Comparison of ENCODE assay signal across 26 cellular contexts in the genomic region with DNA sequence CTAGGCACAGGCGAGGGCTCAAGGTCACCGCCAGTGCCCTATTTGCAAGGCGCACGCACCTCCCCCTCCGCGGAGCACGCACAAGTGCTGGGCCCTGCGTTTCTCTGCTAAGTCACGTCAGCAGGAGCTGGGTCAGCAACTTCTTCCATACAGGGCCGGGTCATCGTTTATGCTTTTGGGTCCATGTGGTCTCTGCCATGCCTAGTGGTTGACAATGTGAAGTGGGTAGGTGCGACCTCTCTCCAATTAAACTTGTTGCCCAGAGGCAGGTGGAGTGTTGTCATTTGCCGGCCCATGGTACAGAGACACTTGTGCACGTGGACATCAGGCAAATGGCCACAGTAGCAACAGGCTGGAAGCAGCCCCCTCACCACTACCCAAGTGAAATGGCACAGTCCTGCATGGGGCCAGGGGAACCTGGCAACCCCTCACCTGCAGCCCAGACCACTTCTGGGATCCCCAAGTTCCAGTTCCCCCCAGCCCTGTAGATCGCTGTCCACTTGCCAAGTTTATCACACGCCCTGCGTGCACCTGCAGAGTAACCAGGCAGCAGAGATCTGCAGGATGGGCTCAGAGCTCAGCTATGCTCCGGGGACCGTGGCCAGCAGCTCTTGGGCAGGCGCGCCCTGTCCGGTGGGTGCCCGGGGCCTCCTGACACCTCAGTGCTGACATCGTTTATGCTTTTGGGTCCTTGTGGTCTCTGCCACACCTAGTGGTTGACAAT.
DNase-seq lines count a peak whose midpoint lies in the region; ATAC-seq, FAIRE-seq and TF ChIP-seq lines count a peak whose summit lies in the region.
"Had no signal": no experiment of that assay in that cellular context is flagged by ENCODE, and none has a peak within 500 bp of the region (broad histone marks: within the 10 kb centered on the region; RNA-seq: fewer than 3 reads in every experiment).

No MANE protein-coding gene starts in this region.

- H3K9me2 ChIP-seq in OCI-LY7 (ENCODE audit: insufficient read depth, low read length): no peaks in the 10 kb centered on the region

- H3K27ac ChIP-seq in coronary artery (no peak overlapping the region), mesenchymal stem cell (ENCODE audit: low read length, poor library complexity, severe bottlenecking) (no peak overlapping the region), stomach (no peak overlapping the region), OCI-LY7 (ENCODE audit: low read depth, low read length, poor library complexity, severe bottlenecking) (no peak overlapping the region)
- H3K27ac ChIP-seq: psoas muscle, skin epidermis had no signal

- H2BK120ac ChIP-seq in mesenchymal stem cell (ENCODE audit: low read depth, low read length): no peak overlapping the region

- H4K20me1 ChIP-seq in OCI-LY7 (ENCODE audit: insufficient read depth, low read length): no peaks in the 10 kb centered on the region

- H4K8ac ChIP-seq in mesenchymal stem cell (ENCODE audit: low read length): no peak overlapping the region

- peak; percentile 21 for DNase-seq in activated naive CD8-positive, alpha-beta T cell treated with anti-CD3 and anti-CD28 coated beads, Interleukin-2, amount 10 ng/mL, durations not matched to agents 7 days and 5 days
- no peak for DNase-seq in activated naive CD8-positive, alpha-beta T cell treated with anti-CD3 and anti-CD28 coated beads, Interleukin-2, amount 50 U/mL, for 24 hours
- DNase-seq in coronary artery (ENCODE audit: low spot score): peak; percentile 50
- DNase-seq in mesenchymal stem cell: no peak
- peak; percentile 25 for DNase-seq in stomach
- DNase-seq in AG08395 (ENCODE audit: low spot score): no peak
- DNase-seq in GM19239 (ENCODE audit: insufficient read length, low spot score): no peak
- DNase-seq in OCI-LY7 (ENCODE audit: low spot score): no peak
- DNase-seq: activated CD4-positive, CD25-positive, alpha-beta regulatory T cell treated with anti-CD3 and anti-CD28 coated beads, Interleukin-2, amount 50 U/mL, for 72 hours; CD4-positive, CD25-positive, alpha-beta regulatory T cell; effector CD8-positive, alpha-beta T cell; GF-D8; NCI-H187; NCI-H69; OCI-M1; SHP77 treated with DMSO at 0.1 percent for 48 hours had no signal

- POLR2A ChIA-PET in activated naive CD8-positive, alpha-beta T cell treated with anti-CD3 and anti-CD28 coated beads, Interleukin-2, amount 10 ng/mL, durations not matched to agents 7 days and 5 days (lab: Charles Lee): no interaction called here
- POLR2A ChIA-PET in OCI-LY7 (lab: Charles Lee): no interaction called here

- 81% methylated on average over 23 of the region's 24 CpGs for WGBS in mesenchymal stem cell
- WGBS in stomach, 5 donors: 63 to 74% (median 68%) methylated on average over 19 to 24 of the region's 24 CpGs

- H3K36me3 ChIP-seq in mesenchymal stem cell (ENCODE audit: control insufficient read depth in 1 of 2, insufficient read depth in 2 of 2, low read depth in 1 of 2, low read length in 2 of 2): no peaks in the 10 kb centered on the region
- H3K36me3 ChIP-seq in stomach: no peaks in the 10 kb centered on the region
- H3K36me3 ChIP-seq in OCI-LY7 (ENCODE audit: insufficient read depth, low read length): no peaks in the 10 kb centered on the region

- CTCF ChIA-PET in OCI-LY7 (lab: Charles Lee; ENCODE audit: unreplicated experiment): no interaction called here

- H3K9me3 ChIP-seq in mesenchymal stem cell (ENCODE audit: control insufficient read depth, low read length): no peaks in the 10 kb centered on the region
- H3K9me3 ChIP-seq in stomach: no peaks in the 10 kb centered on the region
- no peaks in the 10 kb centered on the region for H3K9me3 ChIP-seq in OCI-LY7 (ENCODE audit: low read length)
- H3K9me3 ChIP-seq: psoas muscle had no signal

- H4K91ac ChIP-seq in mesenchymal stem cell (ENCODE audit: low read length): peak overlapping the region; percentile 76

- H3K79me1 ChIP-seq in mesenchymal stem cell (replicated peaks; ENCODE audit: low read length, poor library complexity, severe bottlenecking): no peaks in the 10 kb centered on the region

- no peak overlapping the region for H3K18ac ChIP-seq in mesenchymal stem cell (ENCODE audit: low read depth in 1 of 2, low read length in 2 of 2)

- no peak overlapping the region for H3K4ac ChIP-seq in mesenchymal stem cell (ENCODE audit: low read depth in 1 of 2, low read length in 2 of 2)

- H3K4me1 Mint-ChIP-seq in activated naive CD8-positive, alpha-beta T cell treated with anti-CD3 and anti-CD28 coated beads, Interleukin-2, amount 10 ng/mL, durations not matched to agents 7 days and 5 days: no peaks in the 10 kb centered on the region
- no peaks in the 10 kb centered on the region for H3K4me1 Mint-ChIP-seq in activated naive CD8-positive, alpha-beta T cell treated with anti-CD3 and anti-CD28 coated beads, Interleukin-2, amount 50 U/mL, for 24 hours
- H3K4me1 Mint-ChIP-seq: activated T-helper 17 cell treated with anti-CD3 and anti-CD28 coated beads, Interleukin-2, amount 50 U/mL, for 72 hours; CD4-positive, CD25-positive, alpha-beta regulatory T cell; mesothelial cell of epicardium; stimulated activated memory B cell treated with anti-CD40 and anti-IgM and Interleukin-4, amounts not matched to agents 10 μg/mL and 1 μg/mL and 100 μg/mL, for 72 hours had no signal

- no peak for TF ChIP-seq POLR2A in stomach (IDR thresholded peaks at IDR 0.05)

- intact Hi-C loops in stomach (cut with DNase I; ENCODE audit: low total_unique reads) (no loop called here), OCI-LY7 (cut with micrococcal nuclease; ENCODE audit: unreplicated experiment) (no loop called here)

- no peak overlapping the region for H2BK15ac ChIP-seq in mesenchymal stem cell (ENCODE audit: low read depth, poor library complexity, severe bottlenecking)

- no peaks in the 10 kb centered on the region for H3K36me3 Mint-ChIP-seq in activated naive CD8-positive, alpha-beta T cell treated with anti-CD3 and anti-CD28 coated beads, Interleukin-2, amount 10 ng/mL, durations not matched to agents 7 days and 5 days
- no peaks in the 10 kb centered on the region for H3K36me3 Mint-ChIP-seq in activated naive CD8-positive, alpha-beta T cell treated with anti-CD3 and anti-CD28 coated beads, Interleukin-2, amount 50 U/mL, for 24 hours (ENCODE audit: low read depth)
- H3K36me3 Mint-ChIP-seq: activated naive CD4-positive, alpha-beta T cell treated with anti-CD3 and anti-CD28 coated beads, Interleukin-2, amount 50 U/mL, for 72 hours; CD4-positive, CD25-positive, alpha-beta regulatory T cell; mesothelial cell of epicardium; natural killer cell treated with Interleukin-12 subunit alpha and Interleukin-12 subunit beta and Interleukin-15 and Interleukin-18, amount 100 ng/mL, for 72 hours; stimulated activated memory B cell treated with anti-CD40 and anti-IgM and Interleukin-4, amounts not matched to agents 10 μg/mL and 1 μg/mL and 100 μg/mL, for 72 hours had no signal

- H3K14ac ChIP-seq in mesenchymal stem cell (ENCODE audit: low read length in 2 of 2): no peak overlapping the region

- TF ChIP-seq CTCF in coronary artery (IDR thresholded peaks at IDR 0.05) (no peak), stomach (IDR thresholded peaks at IDR 0.05) (no peak), OCI-LY7 (conservative IDR thresholded peaks at IDR 0.05; ENCODE audit: low read length) (no peak)

- no peaks in the 10 kb centered on the region for H3K79me2 ChIP-seq in OCI-LY7 (ENCODE audit: insufficient read depth, low read depth, low read length)

- H2AK5ac ChIP-seq in mesenchymal stem cell (ENCODE audit: low read length, severe bottlenecking): no peak overlapping the region

- no peak overlapping the region for H3K9ac ChIP-seq in mesenchymal stem cell (ENCODE audit: low read length)

- BruUV-seq in OCI-LY7 (replicated peaks; lab: Mats Ljungman, UMichigan): no TSS peak

- H3K4me3 ChIP-seq in coronary artery: no peak overlapping the region
- no peak overlapping the region for H3K4me3 ChIP-seq in mesenchymal stem cell (ENCODE audit: insufficient read depth in 1 of 2, low read depth in 1 of 2, low read length in 2 of 2)
- H3K4me3 ChIP-seq in stomach: no peak overlapping the region
- no peak overlapping the region for H3K4me3 ChIP-seq in OCI-LY7 (ENCODE audit: low read depth, low read length, poor library complexity, severe bottlenecking)
- H3K4me3 ChIP-seq: K562, psoas muscle, skin epidermis had no signal

- no peak overlapping the region for H3K23ac ChIP-seq in mesenchymal stem cell (ENCODE audit: low read length in 2 of 2)

- no peak for FAIRE-seq in GM19239 (lab: Jason Lieb, UNC)
- FAIRE-seq: astrocyte, frontal cortex, K562 had no signal

- no peak overlapping the region for H3K4me3 Mint-ChIP-seq in activated naive CD8-positive, alpha-beta T cell treated with anti-CD3 and anti-CD28 coated beads, Interleukin-2, amount 10 ng/mL, durations not matched to agents 7 days and 5 days
- H3K4me3 Mint-ChIP-seq in activated naive CD8-positive, alpha-beta T cell treated with anti-CD3 and anti-CD28 coated beads, Interleukin-2, amount 50 U/mL, for 24 hours: no peak overlapping the region
- H3K4me3 Mint-ChIP-seq: activated T-helper 17 cell treated with anti-CD3 and anti-CD28 coated beads, Interleukin-2, amount 50 U/mL, for 72 hours; CD4-positive, CD25-positive, alpha-beta regulatory T cell; mesothelial cell of epicardium; natural killer cell treated with Interleukin-12 subunit alpha and Interleukin-12 subunit beta and Interleukin-15 and Interleukin-18, amount 100 ng/mL, for 72 hours; stimulated activated memory B cell treated with anti-CD40 and anti-IgM and Interleukin-4, amounts not matched to agents 10 μg/mL and 1 μg/mL and 100 μg/mL, for 72 hours had no signal

- H3K4me2 ChIP-seq in mesenchymal stem cell (ENCODE audit: low read length, poor library complexity, severe bottlenecking) (no peak overlapping the region), OCI-LY7 (ENCODE audit: low read length) (no peak overlapping the region)

- H2AFZ ChIP-seq in mesenchymal stem cell (ENCODE audit: low read depth, low read length) (no peak overlapping the region), OCI-LY7 (ENCODE audit: low read length) (no peak overlapping the region)

- ATAC-seq in activated naive CD8-positive, alpha-beta T cell treated with anti-CD3 and anti-CD28 coated beads, Interleukin-2, amount 10 ng/mL, durations not matched to agents 7 days and 5 days (ENCODE audit: low read depth): no peak
- ATAC-seq in activated naive CD8-positive, alpha-beta T cell treated with anti-CD3 and anti-CD28 coated beads, Interleukin-2, amount 50 U/mL, for 24 hours: no peak
- ATAC-seq: activated naive CD4-positive, alpha-beta T cell treated with anti-CD3 and anti-CD28 coated beads, Interleukin-2, amount 50 U/mL, for 72 hours; activated T-helper 17 cell treated with anti-CD3 and anti-CD28 coated beads, Interleukin-2, amount 50 U/mL, for 72 hours; K562; psoas muscle; stimulated activated memory B cell treated with anti-CD40 and anti-IgM and Interleukin-4, amounts not matched to agents 10 μg/mL and 1 μg/mL and 100 μg/mL, for 72 hours had no signal

- H3K9me3 Mint-ChIP-seq in activated naive CD8-positive, alpha-beta T cell treated with anti-CD3 and anti-CD28 coated beads, Interleukin-2, amount 10 ng/mL, durations not matched to agents 7 days and 5 days: no peaks in the 10 kb centered on the region
- no peaks in the 10 kb centered on the region for H3K9me3 Mint-ChIP-seq in activated naive CD8-positive, alpha-beta T cell treated with anti-CD3 and anti-CD28 coated beads, Interleukin-2, amount 50 U/mL, for 24 hours
- H3K9me3 Mint-ChIP-seq: activated naive CD4-positive, alpha-beta T cell treated with anti-CD3 and anti-CD28 coated beads, Interleukin-2, amount 50 U/mL, for 72 hours; activated T-helper 17 cell treated with anti-CD3 and anti-CD28 coated beads, Interleukin-2, amount 50 U/mL, for 72 hours; mesothelial cell of epicardium; natural killer cell treated with Interleukin-12 subunit alpha and Interleukin-12 subunit beta and Interleukin-15 and Interleukin-18, amount 100 ng/mL, for 72 hours had no signal

- TF ChIP-seq EP300 in stomach (IDR thresholded peaks at IDR 0.05): no peak

- H3K27ac Mint-ChIP-seq in activated naive CD8-positive, alpha-beta T cell treated with anti-CD3 and anti-CD28 coated beads, Interleukin-2, amount 10 ng/mL, durations not matched to agents 7 days and 5 days: no peak overlapping the region
- no peak overlapping the region for H3K27ac Mint-ChIP-seq in activated naive CD8-positive, alpha-beta T cell treated with anti-CD3 and anti-CD28 coated beads, Interleukin-2, amount 50 U/mL, for 24 hours
- H3K27ac Mint-ChIP-seq: activated naive CD4-positive, alpha-beta T cell treated with anti-CD3 and anti-CD28 coated beads, Interleukin-2, amount 50 U/mL, for 72 hours; activated T-helper 17 cell treated with anti-CD3 and anti-CD28 coated beads, Interleukin-2, amount 50 U/mL, for 72 hours; CD4-positive, CD25-positive, alpha-beta regulatory T cell; mesothelial cell of epicardium; natural killer cell treated with Interleukin-12 subunit alpha and Interleukin-12 subunit beta and Interleukin-15 and Interleukin-18, amount 100 ng/mL, for 72 hours; stimulated activated memory B cell treated with anti-CD40 and anti-IgM and Interleukin-4, amounts not matched to agents 10 μg/mL and 1 μg/mL and 100 μg/mL, for 72 hours had no signal

- peaks cover 0 to 20% of the 10 kb centered on the region in 2 experiments for H3K27me3 ChIP-seq in mesenchymal stem cell (ENCODE audit: control insufficient read depth in 1 of 2, insufficient read depth in 1 of 2, low read length in 2 of 2)
- peaks cover 0 to 82% (median 9%) of the 10 kb centered on the region in 3 donors for H3K27me3 ChIP-seq in stomach

- no peaks in the 10 kb centered on the region for H3K27me3 Mint-ChIP-seq in activated naive CD8-positive, alpha-beta T cell treated with anti-CD3 and anti-CD28 coated beads, Interleukin-2, amount 10 ng/mL, durations not matched to agents 7 days and 5 days
- H3K27me3 Mint-ChIP-seq in activated naive CD8-positive, alpha-beta T cell treated with anti-CD3 and anti-CD28 coated beads, Interleukin-2, amount 50 U/mL, for 24 hours: no peaks in the 10 kb centered on the region
- H3K27me3 Mint-ChIP-seq: CD4-positive, CD25-positive, alpha-beta regulatory T cell had no signal

- no peak overlapping the region for H2BK5ac ChIP-seq in mesenchymal stem cell (ENCODE audit: low read depth, low read length, poor library complexity, severe bottlenecking)

- H3K4me1 ChIP-seq in mesenchymal stem cell (ENCODE audit: control insufficient read depth, insufficient read depth, low read depth, low read length) (peaks cover 3% of the 10 kb centered on the region), stomach (no peaks in the 10 kb centered on the region), OCI-LY7 (ENCODE audit: insufficient read depth, low read length, poor library complexity, severe bottlenecking) (no peaks in the 10 kb centered on the region)
- H3K4me1 ChIP-seq: psoas muscle had no signal

- no peak overlapping the region for H2BK12ac ChIP-seq in mesenchymal stem cell (ENCODE audit: low read length in 2 of 2)

Comparison
In these comparisons a context has a peak if more than half of its experiments do, and no peak if none do; other contexts are left out.
1. DNase-seq: peak in activated naive CD8-positive, alpha-beta T cell treated with anti-CD3 and anti-CD28 coated beads, Interleukin-2, amount 10 ng/mL, durations not matched to agents 7 days and 5 days (single experiment), coronary artery (single experiment) and stomach (single experiment); none in activated naive CD8-positive, alpha-beta T cell treated with anti-CD3 and anti-CD28 coated beads, Interleukin-2, amount 50 U/mL, for 24 hours (single experiment), mesenchymal stem cell (single experiment), AG08395 (single experiment), GM19239 (single experiment) and OCI-LY7 (single experiment).